Comparison of ENCODE assay signal across 19 cellular contexts in the genomic region with DNA sequence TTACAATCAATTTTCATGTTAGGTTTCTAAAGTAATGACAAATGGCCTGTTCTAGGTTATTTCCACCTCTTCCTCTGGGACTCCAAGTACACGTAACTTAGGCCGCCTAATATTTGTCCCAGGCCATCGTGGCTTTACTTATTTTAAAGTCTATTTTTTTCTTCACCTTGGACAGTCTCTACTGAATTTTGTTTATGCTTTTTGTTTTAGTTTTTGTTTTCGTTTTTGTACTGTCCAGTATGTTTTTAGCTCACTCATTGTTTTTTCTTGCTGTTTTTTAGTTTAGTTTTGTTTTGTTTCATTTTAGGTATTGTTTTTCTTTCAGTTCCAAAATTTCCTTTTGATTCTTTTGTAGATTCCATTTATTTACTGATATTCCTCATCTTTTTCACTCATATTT.
DNase-seq lines count a peak whose midpoint lies in the region; ATAC-seq and TF ChIP-seq lines count a peak whose summit lies in the region.
"Had no signal": no experiment of that assay in that cellular context is flagged by ENCODE, and none has a peak within 500 bp of the region (broad histone marks: within the 10 kb centered on the region; RNA-seq: fewer than 3 reads in every experiment).

No MANE protein-coding gene starts in this region.

- no peak overlapping the region for H4K8ac ChIP-seq in mesenchymal stem cell (ENCODE audit: low read length)

- H3K27me3 ChIP-seq in SK-N-SH (ENCODE audit: insufficient read depth), result no peaks in the 10 kb centered on the region
- H3K27me3 ChIP-seq in MM.1S (replicated peaks; ENCODE audit: insufficient read depth, low read length), result no peaks in the 10 kb centered on the region
- H3K27me3 ChIP-seq in mesenchymal stem cell (ENCODE audit: control insufficient read depth in 1 of 2, insufficient read depth in 1 of 2, low read length in 2 of 2), result no peaks in the 10 kb centered on the region
- no peaks in the 10 kb centered on the region for H3K27me3 ChIP-seq in smooth muscle cell (ENCODE audit: low read depth)
- H3K27me3 ChIP-seq: BLaER1 had no signal

- H3K27ac ChIP-seq in SK-N-SH (ENCODE audit: low read depth in 2 of 2, low read length in 1 of 2), result no peak overlapping the region
- H3K27ac ChIP-seq in MM.1S (ENCODE audit: low read length), result no peak overlapping the region; the same call in 1 of the 2 replicates
- H3K27ac ChIP-seq in mesenchymal stem cell (ENCODE audit: low read length, poor library complexity, severe bottlenecking), result no peak overlapping the region
- H3K27ac ChIP-seq in smooth muscle cell (ENCODE audit: low read depth), result no peak overlapping the region
- H3K27ac ChIP-seq: 22Rv1, BLaER1 had no signal

- H3K9me3 ChIP-seq in SK-N-SH (no peaks in the 10 kb centered on the region), MM.1S (replicated peaks; ENCODE audit: insufficient read depth, low read length) (no peaks in the 10 kb centered on the region), mesenchymal stem cell (ENCODE audit: control insufficient read depth, low read length) (no peaks in the 10 kb centered on the region), smooth muscle cell (replicated peaks; ENCODE audit: low read depth) (no peaks in the 10 kb centered on the region)
- H3K9me3 ChIP-seq: BLaER1 had no signal

- H3K4me1 ChIP-seq in SK-N-SH (ENCODE audit: control insufficient read depth in 1 of 2, insufficient read depth in 2 of 2, low read depth in 1 of 2, low read length in 1 of 2) (no peaks in the 10 kb centered on the region), MM.1S (ENCODE audit: low read length) (peaks cover 6% of the 10 kb centered on the region; the same call in 1 of the 2 replicates), mesenchymal stem cell (ENCODE audit: control insufficient read depth, insufficient read depth, low read depth, low read length) (no peaks in the 10 kb centered on the region), smooth muscle cell (ENCODE audit: low read depth) (no peaks in the 10 kb centered on the region)

- no peak overlapping the region for H3K18ac ChIP-seq in mesenchymal stem cell (ENCODE audit: low read depth in 1 of 2, low read length in 2 of 2)

- H3K4me2 ChIP-seq in SK-N-SH (no peak overlapping the region), MM.1S (ENCODE audit: low read depth, low read length) (peak overlapping the region; percentile 66), mesenchymal stem cell (ENCODE audit: low read length, poor library complexity, severe bottlenecking) (no peak overlapping the region), smooth muscle cell (no peak overlapping the region)
- H3K4me2 ChIP-seq: BLaER1 had no signal

- no peak overlapping the region for H3K4ac ChIP-seq in mesenchymal stem cell (ENCODE audit: low read depth in 1 of 2, low read length in 2 of 2)

- no peaks in the 10 kb centered on the region for H4K20me1 ChIP-seq in SK-N-SH (ENCODE audit: insufficient read depth)
- H4K20me1 ChIP-seq in MM.1S (ENCODE audit: insufficient read depth, low read length), result no peaks in the 10 kb centered on the region
- H4K20me1 ChIP-seq in smooth muscle cell (ENCODE audit: low read depth), result no peaks in the 10 kb centered on the region
- H4K20me1 ChIP-seq: BLaER1 had no signal

- CTCF ChIA-PET in SK-N-SH (lab: Yijun Ruan, JAX), result interaction anchor here (0.7 kb wide), 1 partner anchor 152 kb away, joined by 4 read pairs; no protein-coding TSS in a partner anchor

- WGBS in SK-N-SH (ENCODE audit: low lambda C conversion rate), result 66% methylated on average over 4 of the region's 4 CpGs
- WGBS in mesenchymal stem cell, result 92% methylated on average over 3 of the region's 4 CpGs
- WGBS in smooth muscle cell (ENCODE audit: low lambda C conversion rate), result 90% methylated on average over 4 of the region's 4 CpGs

- no peaks in the 10 kb centered on the region for H3F3A ChIP-seq in SK-N-SH (replicated peaks; ENCODE audit: insufficient read depth)
- H3F3A ChIP-seq in MM.1S (ENCODE audit: insufficient read depth, low read length), result peaks cover 4% of the 10 kb centered on the region
- no peaks in the 10 kb centered on the region for H3F3A ChIP-seq in smooth muscle cell (ENCODE audit: low read depth)

- H2BK120ac ChIP-seq in mesenchymal stem cell (ENCODE audit: low read depth, low read length), result no peak overlapping the region

- POLR2A ChIA-PET in SK-N-SH (lab: Yijun Ruan, JAX), result no interaction called here

- ATAC-seq in SK-N-SH treated with all-trans-retinoic acid at 6 μM for 48 hours, result no peak
- ATAC-seq: HCT116 had no signal

- H3K9me2 ChIP-seq in SK-N-SH (no peaks in the 10 kb centered on the region), MM.1S (replicated peaks; ENCODE audit: insufficient read depth, low read length) (no peaks in the 10 kb centered on the region)

- no peak overlapping the region for H3K9ac ChIP-seq in SK-N-SH
- H3K9ac ChIP-seq in MM.1S (ENCODE audit: low read length), result no peak overlapping the region
- H3K9ac ChIP-seq in mesenchymal stem cell (ENCODE audit: low read length), result peak overlapping the region; percentile 11
- no peak overlapping the region for H3K9ac ChIP-seq in smooth muscle cell (ENCODE audit: low read depth)
- H3K9ac ChIP-seq: BLaER1 had no signal

- no peaks in the 10 kb centered on the region for H3K79me1 ChIP-seq in mesenchymal stem cell (replicated peaks; ENCODE audit: low read length, poor library complexity, severe bottlenecking)

- no peak overlapping the region for H2BK15ac ChIP-seq in mesenchymal stem cell (ENCODE audit: low read depth, poor library complexity, severe bottlenecking)

- TF ChIP-seq CTCF in SK-N-SH (IDR thresholded peaks at IDR 0.05) (no peak), MM.1S (IDR thresholded peaks at IDR 0.05; ENCODE audit: low read length) (no peak), smooth muscle cell (IDR thresholded peaks at IDR 0.05; ENCODE audit: borderline replicate concordance, insufficient read depth, poor library complexity, severe bottlenecking) (no peak)

- no peak overlapping the region for H2BK12ac ChIP-seq in mesenchymal stem cell (ENCODE audit: low read length in 2 of 2)

- no peak overlapping the region for H3K23ac ChIP-seq in mesenchymal stem cell (ENCODE audit: low read length in 2 of 2)

- no peak for TF ChIP-seq RAD21 in SK-N-SH (IDR thresholded peaks at IDR 0.05; ENCODE audit: low read length)

- no peak overlapping the region for H4K91ac ChIP-seq in mesenchymal stem cell (ENCODE audit: low read length)

- no peak overlapping the region for H3K14ac ChIP-seq in mesenchymal stem cell (ENCODE audit: low read length in 2 of 2)

- H3K4me3 ChIP-seq in SK-N-SH (ENCODE audit: low read depth in 2 of 2, low read length in 1 of 2) (no peak overlapping the region), MM.1S (ENCODE audit: low read length) (peak overlapping the region; percentile 27; the same call in 1 of the 2 replicates), mesenchymal stem cell (ENCODE audit: insufficient read depth in 1 of 2, low read depth in 1 of 2, low read length in 2 of 2) (no peak overlapping the region), smooth muscle cell (no peak overlapping the region)
- H3K4me3 ChIP-seq: BLaER1 had no signal

- TF ChIP-seq EP300 in SK-N-SH (IDR thresholded peaks at IDR 0.05; ENCODE audit: borderline replicate concordance in 1 of 2, low read depth in 1 of 2, low read length in 1 of 2), result no peak

- DNase-seq in SK-N-SH (no peak), MM.1S (no peak), mesenchymal stem cell (no peak), smooth muscle cell (lab: John Stamatoyannopoulos, UW; ENCODE audit: unreplicated experiment) (no peak), COLO829 (ENCODE audit: low spot score) (no peak), GM19240 (ENCODE audit: insufficient read length, low spot score) (no peak), NCI-H2081 (lab: John Stamatoyannopoulos, UW) (no peak)
- DNase-seq: CD4-positive, CD25-positive, alpha-beta regulatory T cell; COR-L47; GDM1; KBM-7; NCI-H1105 treated with DMSO at 0.1 percent for 48 hours; NCI-H2029; NCI-H446 treated with DMSO at 0.1 percent for 48 hours; T-helper 2 cell had no signal

- H3K36me3 ChIP-seq in SK-N-SH (replicated peaks in 1 of 2; ENCODE audit: control insufficient read depth in 1 of 2, insufficient read depth in 2 of 2, low read length in 1 of 2) (no peaks in the 10 kb centered on the region), MM.1S (replicated peaks; ENCODE audit: insufficient read depth, low read length) (no peaks in the 10 kb centered on the region), mesenchymal stem cell (ENCODE audit: control insufficient read depth in 1 of 2, insufficient read depth in 2 of 2, low read depth in 1 of 2, low read length in 2 of 2) (no peaks in the 10 kb centered on the region), smooth muscle cell (ENCODE audit: low read depth) (no peaks in the 10 kb centered on the region)
- H3K36me3 ChIP-seq: BLaER1 had no signal

- H2BK5ac ChIP-seq in mesenchymal stem cell (ENCODE audit: low read depth, low read length, poor library complexity, severe bottlenecking), result no peak overlapping the region

- H2AFZ ChIP-seq in SK-N-SH (ENCODE audit: low read depth) (peak overlapping the region; percentile 22; the same call in 1 of the 2 replicates), MM.1S (ENCODE audit: low read length) (peak overlapping the region; percentile 45), mesenchymal stem cell (ENCODE audit: low read depth, low read length) (no peak overlapping the region), smooth muscle cell (ENCODE audit: low read depth) (peak overlapping the region; percentile 62)

- no peaks in the 10 kb centered on the region for H3K79me2 ChIP-seq in SK-N-SH (ENCODE audit: insufficient read depth)
- no peaks in the 10 kb centered on the region for H3K79me2 ChIP-seq in MM.1S (ENCODE audit: low read length)
- H3K79me2 ChIP-seq in smooth muscle cell (ENCODE audit: low read depth), result no peaks in the 10 kb centered on the region

- H2AK5ac ChIP-seq in mesenchymal stem cell (ENCODE audit: low read length, severe bottlenecking), result no peak overlapping the region

TF ChIP-seq in SK-N-SH, 30 proteins besides CTCF, POLR2A, EP300 and RAD21 (continues in another document):
- no peak for TF ChIP-seq RFX5 (IDR thresholded peaks at IDR 0.05; ENCODE audit: low read length)
- TF ChIP-seq JUND (IDR thresholded peaks at IDR 0.05), result no peak
- TF ChIP-seq CHD2 (IDR thresholded peaks at IDR 0.05; ENCODE audit: low read length, partially characterized antibody), result no peak
- no peak for TF ChIP-seq TEAD4 (IDR thresholded peaks at IDR 0.05; ENCODE audit: borderline replicate concordance, insufficient read depth)

TF ChIP-seq in SK-N-SH treated with all-trans-retinoic acid at 6 μM for 48 hours, 23 proteins besides CTCF, POLR2A, EP300 and RAD21 (continues in another document):
- TF ChIP-seq CSDC2 (CRISPR knock-in tag; IDR thresholded peaks at IDR 0.05) (no peak), TOX (CRISPR knock-in tag; IDR thresholded peaks at IDR 0.05; ENCODE audit: borderline replicate concordance) (no peak), GLIS3 (CRISPR knock-in tag; IDR thresholded peaks at IDR 0.05) (no peak), ZNF70 (CRISPR knock-in tag; IDR thresholded peaks at IDR 0.05) (no peak)
